ENCODE assay signal across 34 cellular contexts in the genomic region with DNA sequence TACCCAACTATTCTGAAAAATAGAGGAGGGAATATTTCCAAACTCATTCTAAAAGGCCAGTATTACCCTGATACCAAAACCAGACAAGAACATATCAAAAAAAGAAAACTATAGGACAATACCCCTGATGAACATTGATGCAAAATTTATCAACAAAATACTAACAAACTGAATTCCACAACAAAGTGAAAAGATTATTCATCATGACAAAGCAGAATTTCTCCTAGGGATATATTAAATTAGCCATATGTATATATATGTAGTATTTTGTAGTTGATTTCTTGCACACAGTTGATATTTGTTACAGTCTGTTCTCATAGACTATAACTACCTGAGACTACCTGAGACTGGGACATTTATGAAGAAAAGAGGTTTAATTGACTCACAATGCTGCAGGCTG.
"Had no signal": no experiment of that assay in that cellular context is flagged by ENCODE, and none has a peak within 500 bp of the region (broad histone marks: within the 10 kb centered on the region; RNA-seq: fewer than 3 reads in every experiment).

No MANE protein-coding gene starts in this region.

- H3K4me1 ChIP-seq: adrenal gland, ascending aorta, breast epithelium had no signal

- H3K27me3 ChIP-seq: adrenal gland, ascending aorta, body of pancreas, brain microvascular endothelial cell, breast epithelium, cardiac muscle cell had no signal

- H3K36me3 ChIP-seq: adrenal gland, ascending aorta, brain microvascular endothelial cell, breast epithelium, cardiac muscle cell had no signal

- DNase-seq: activated effector memory CD4-positive, alpha-beta T cell treated with anti-CD3 and anti-CD28 coated beads, Interleukin-2, amount 50 U/mL, for 16 hours; activated effector memory CD4-positive, alpha-beta T cell treated with Interleukin-2 at 50 U/mL for 16 hours; activated gamma-delta T cell; activated gamma-delta T cell treated with Interleukin-2 at 50 U/mL for 16 hours; activated naive CD4-positive, alpha-beta T cell; activated naive CD4-positive, alpha-beta T cell treated with anti-CD3 and anti-CD28 coated beads for 36 hours; activated naive CD4-positive, alpha-beta T cell treated with anti-CD3 and anti-CD28 coated beads, Interleukin-2, amount 10 ng/mL, durations not matched to agents 7 days and 5 days; activated naive CD4-positive, alpha-beta T cell treated with anti-CD3 and anti-CD28 coated beads, Interleukin-2, amount 50 U/mL, for 16 hours; activated naive CD4-positive, alpha-beta T cell treated with Interleukin-2 at 50 U/mL for 16 hours; activated naive CD8-positive, alpha-beta T cell treated with anti-CD3 and anti-CD28 coated beads for 36 hours; activated naive CD8-positive, alpha-beta T cell treated with anti-CD3 and anti-CD28 coated beads, Interleukin-2, amount 10 ng/mL, durations not matched to agents 7 days and 5 days; activated naive CD8-positive, alpha-beta T cell treated with anti-CD3 and anti-CD28 coated beads, Interleukin-2, amount 50 U/mL, for 24 hours; activated T-cell treated with anti-CD3 and anti-CD28 coated beads, Interleukin-2, amount 50 U/mL, for 1 hour; activated T-cell treated with anti-CD3 and anti-CD28 coated beads, Interleukin-2, amount 50 U/mL, for 24 hours; activated T-cell treated with anti-CD3 and anti-CD28 coated beads, Interleukin-2, amount 50 U/mL, for 4 hours; activated T-cell treated with anti-CD3 and anti-CD28 coated beads, Interleukin-2, amount 50 U/mL, for 48 hours; activated T-cell treated with anti-CD3 and anti-CD28 coated beads, Interleukin-2, amount 50 U/mL, for 72 hours; adrenal gland; amniotic stem cell; amygdala; anterior cingulate cortex; aorta; body of pancreas; brain microvascular endothelial cell; caudate nucleus; central memory CD4-positive, alpha-beta T cell; cerebellar nuclear complex had no signal

- H3K27ac ChIP-seq: adrenal gland, ascending aorta, body of pancreas, brain microvascular endothelial cell, breast epithelium, cardiac muscle cell had no signal

- FAIRE-seq: astrocyte, bronchial epithelial cell had no signal

- H3K4me3 ChIP-seq: adrenal gland, ascending aorta, body of pancreas, breast epithelium, cardiac muscle cell had no signal

- ATAC-seq: activated naive CD4-positive, alpha-beta T cell treated with anti-CD3 and anti-CD28 coated beads, Interleukin-2, amount 50 U/mL, for 72 hours; activated naive CD8-positive, alpha-beta T cell treated with anti-CD3 and anti-CD28 coated beads, Interleukin-2, amount 50 U/mL, for 24 hours; activated T-cell treated with anti-CD3 and anti-CD28 coated beads, Interleukin-2, amount 50 U/mL, for 4 hours; activated T-cell treated with anti-CD3 and anti-CD28 coated beads, Interleukin-2, amount 50 U/mL, for 72 hours; activated T-helper 17 cell treated with anti-CD3 and anti-CD28 coated beads, Interleukin-2, amount 50 U/mL, for 72 hours; body of pancreas had no signal
